In genomic region chr16:67164599-67165061, GRCh38 we compare ENCODE assay signal across 7 cellular contexts. TPM values are rescaled to one million over a fixed set of nuclear protein-coding genes. Genes with fewer than 3 reads are reported as not detected.
DNase-seq lines count a peak whose midpoint lies in the region; ATAC-seq, FAIRE-seq and TF ChIP-seq lines count a peak whose summit lies in the region.

Gene HSF4 (plus strand): TSS chr16:67164745. CDS start chr16:67164812, 67 bp downstream.

- peaks cover 23 to 45% (median 40%) of the 10 kb centered on the region in 5 donors for H3K27me3 Mint-ChIP-seq in naive thymus-derived CD4-positive, alpha-beta T cell

- ATAC-seq in naive thymus-derived CD4-positive, alpha-beta T cell, result no peak
- ATAC-seq in HG02623 (IDR thresholded peaks at IDR 0.05; ENCODE audit: unreplicated experiment), result no peak

- H3K27me3 ChIP-seq in Peyer's patch, result peaks cover 0 to 3% of the 10 kb centered on the region in 2 donors
- H3K27me3 ChIP-seq in esophagus (ENCODE audit: control insufficient read depth in 1 of 2, insufficient read depth in 2 of 2, low read length in 2 of 2), result no peaks in the 10 kb centered on the region
- peaks cover 12 to 41% of the 10 kb centered on the region in 2 donors for H3K27me3 ChIP-seq in naive thymus-derived CD4-positive, alpha-beta T cell (ENCODE audit: control insufficient read depth in 2 of 2, insufficient read depth in 2 of 2, low read length in 2 of 2)

- H3K9me3 ChIP-seq in Peyer's patch (no peaks in the 10 kb centered on the region), esophagus (ENCODE audit: control insufficient read depth in 2 of 2, insufficient read depth in 1 of 2, low read depth in 1 of 2, low read length in 1 of 2) (no peaks in the 10 kb centered on the region)
- H3K9me3 ChIP-seq in naive thymus-derived CD4-positive, alpha-beta T cell (ENCODE audit: control insufficient read depth in 2 of 3, low read length in 3 of 3), result no peaks in the 10 kb centered on the region

- peak within 1 kb of the TSS; percentile 27 to 82 (median 66) for H3K4me3 Mint-ChIP-seq in naive thymus-derived CD4-positive, alpha-beta T cell

- no peaks in the 10 kb centered on the region for H3K9me3 Mint-ChIP-seq in naive thymus-derived CD4-positive, alpha-beta T cell

- peak; percentile 35 for FAIRE-seq in GM19239 (lab: Jason Lieb, UNC)

- H3K4me1 Mint-ChIP-seq in naive thymus-derived CD4-positive, alpha-beta T cell, result peaks cover 7 to 54% (median 20%) of the 10 kb centered on the region in 7 donors

- peaks cover 14 to 57% (median 35%) of the 10 kb centered on the region in 4 donors for H3K4me1 ChIP-seq in Peyer's patch
- peaks cover 12 to 32% of the 10 kb centered on the region in 2 donors for H3K4me1 ChIP-seq in esophagus (ENCODE audit: control insufficient read depth in 2 of 2, insufficient read depth in 2 of 2, low read length in 1 of 2)
- H3K4me1 ChIP-seq in naive thymus-derived CD4-positive, alpha-beta T cell (ENCODE audit: control insufficient read depth in 2 of 2, insufficient read depth in 2 of 2, low read length in 2 of 2), result peaks cover 19 to 49% of the 10 kb centered on the region in 2 donors

- peak in 1 of 2 donors; percentile 43 for TF ChIP-seq POLR2A in Peyer's patch (IDR thresholded peaks at IDR 0.05)

- POLR2A ChIA-PET in naive thymus-derived CD4-positive, alpha-beta T cell (lab: Charles Lee), result interaction anchor here (0.9 to 1.8 kb wide), 2 partner anchors 11 to 55 kb away, joined by 3 to 5 read pairs; partner anchors contain the start of gene PHAF1

- H3K36me3 ChIP-seq in Peyer's patch, result no peaks in the 10 kb centered on the region
- H3K36me3 ChIP-seq in esophagus (ENCODE audit: control insufficient read depth in 2 of 2, insufficient read depth in 2 of 2, low read length in 1 of 2), result peaks cover 0 to 3% of the 10 kb centered on the region in 2 donors
- H3K36me3 ChIP-seq in naive thymus-derived CD4-positive, alpha-beta T cell (ENCODE audit: control insufficient read depth in 2 of 3, insufficient read depth in 3 of 3, low read length in 3 of 3), result no peaks in the 10 kb centered on the region

- CTCF ChIA-PET in naive thymus-derived CD4-positive, alpha-beta T cell (lab: Charles Lee), result no interaction called here

- TF ChIP-seq CTCF in Peyer's patch (IDR thresholded peaks at IDR 0.05), result no peak

- peaks cover 0 to 33% (median 0%) of the 10 kb centered on the region in 5 donors for H3K36me3 Mint-ChIP-seq in naive thymus-derived CD4-positive, alpha-beta T cell

- WGBS in esophagus, 2 donors, result 1 to 5% methylated on average over 34 to 41 of the region's 41 CpGs

- peak within 1 kb of the TSS in 3 of 4 donors; percentile 7 to 66 (median 38) for H3K27ac ChIP-seq in Peyer's patch
- H3K27ac ChIP-seq in esophagus (ENCODE audit: low read depth in 2 of 2, low read length in 1 of 2), result peak within 1 kb of the TSS; percentile 65 to 79
- H3K27ac ChIP-seq in naive thymus-derived CD4-positive, alpha-beta T cell (ENCODE audit: low read depth, low read length), result no peak within 1 kb of the TSS

- H3K4me3 ChIP-seq in Peyer's patch (peak within 1 kb of the TSS; percentile 7 to 57 (median 38)), esophagus (ENCODE audit: low read depth in 1 of 2, low read length in 2 of 2) (peak within 1 kb of the TSS; percentile 33 to 42)
- peak within 1 kb of the TSS; percentile 51 for H3K4me3 ChIP-seq in naive thymus-derived CD4-positive, alpha-beta T cell (ENCODE audit: low read length)

- H3K27ac Mint-ChIP-seq in naive thymus-derived CD4-positive, alpha-beta T cell, result peak within 1 kb of the TSS in 1 of 9 donors; percentile 69

- intact Hi-C loops in naive thymus-derived CD4-positive, alpha-beta T cell (cut with micrococcal nuclease), result no loop called here

- no peak for DNase-seq in GM19239 (ENCODE audit: insufficient read length, low spot score)
- peak in 2 of 3 donors; percentile 80 to 83 for DNase-seq in Peyer's patch
- DNase-seq in naive thymus-derived CD4-positive, alpha-beta T cell, result no peak
- DNase-seq in NCI-H1436 treated with DMSO at 0.1 percent for 48 hours (lab: John Stamatoyannopoulos, UW), result no peak
- DNase-seq in NK-92 treated with Interleukin-12 subunit alpha and Interleukin-12 subunit beta, amount 100 ng/mL, for 24 hours (lab: John Stamatoyannopoulos, UW), result no peak

RNA-seq across cellular contexts. Expression of gene HSF4, which starts in this region (rescaled TPM):
- total RNA-seq in Peyer's patch, result 100 to 1,000 TPM in 1 of 4 donors, 10 to 100 TPM in 3; 15.6 to 140 (median 69.8) TPM
- polyA plus RNA-seq in esophagus, result 10 to 100 TPM; 22.9 to 80.4 TPM
- total RNA-seq in naive thymus-derived CD4-positive, alpha-beta T cell, result 100 to 1,000 TPM in 1 of 5 experiments, 10 to 100 TPM in 2, 1 to 10 TPM in 2; 9.9 to 150 (median 15.5) TPM
- polyA plus RNA-seq in naive thymus-derived CD4-positive, alpha-beta T cell, result not detected

Comparison
In these comparisons a context has a peak if more than half of its experiments do, and no peak if none do; other contexts are left out.
1. RNA of gene HSF4 (polyA plus RNA-seq): 22.9 to 80.4 TPM in esophagus; not detected in naive thymus-derived CD4-positive, alpha-beta T cell; every median in the first group is over 10 times any median in the second.
2. DNase-seq: peak in Peyer's patch (2 of 3); none in GM19239 (single experiment), naive thymus-derived CD4-positive, alpha-beta T cell (0 of 9), NCI-H1436 treated with DMSO at 0.1 percent for 48 hours (single experiment) and NK-92 treated with Interleukin-12 subunit alpha and Interleukin-12 subunit beta, amount 100 ng/mL, for 24 hours (single experiment).
3. Peak in every context shown above with its lines, with median percentiles within 50 percentile points of each other: H3K4me3 ChIP-seq.